8 cellular contexts compared by ENCODE assay signal in genomic region chr2:181891966-181892794, GRCh38. TPM values are rescaled to one million over a fixed set of nuclear protein-coding genes. Genes with fewer than 3 reads are reported as not detected.
DNase-seq lines count a peak whose midpoint lies in the region; ATAC-seq and TF ChIP-seq lines count a peak whose summit lies in the region.

No MANE protein-coding gene starts in this region.

- WGBS in right cardiac atrium, result under 1% methylated on average over 83 of the region's 83 CpGs

- H3K4me2 ChIP-seq in MM.1S (ENCODE audit: low read depth, low read length), result peak overlapping the region; percentile 80

- H4K20me1 ChIP-seq in MM.1S (ENCODE audit: insufficient read depth, low read length), result no peaks in the 10 kb centered on the region

- H3K4me3 ChIP-seq in HEK293 (ENCODE audit: low read depth, low read length) (peak overlapping the region; percentile 86), MM.1S (ENCODE audit: low read length) (peak overlapping the region; percentile 90), right cardiac atrium (ENCODE audit: low read length) (peak overlapping the region; percentile 99)

- H3K27me3 ChIP-seq in MM.1S (replicated peaks; ENCODE audit: insufficient read depth, low read length) (no peaks in the 10 kb centered on the region), right cardiac atrium (ENCODE audit: control insufficient read depth, insufficient read depth) (no peaks in the 10 kb centered on the region)

- H3K27ac ChIP-seq in HEK293 (ENCODE audit: extremely low read depth, low read depth, low read length) (peak overlapping the region; percentile 95), MM.1S (ENCODE audit: low read length) (peak overlapping the region; percentile 69), right cardiac atrium (ENCODE audit: low read length) (peak overlapping the region; percentile 100)

- H3K9me3 ChIP-seq in HEK293 (ENCODE audit: control insufficient read depth, insufficient read depth, low read depth, low read length) (no peaks in the 10 kb centered on the region), MM.1S (replicated peaks; ENCODE audit: insufficient read depth, low read length) (no peaks in the 10 kb centered on the region), right cardiac atrium (ENCODE audit: control insufficient read depth, low read length) (no peaks in the 10 kb centered on the region)

- H3K79me2 ChIP-seq in MM.1S (ENCODE audit: low read length), result peaks cover 39% of the 10 kb centered on the region

- peak overlapping the region; percentile 77 for H3K9ac ChIP-seq in MM.1S (ENCODE audit: low read length)

- DNase-seq in MM.1S (peak; percentile 64), T-cell (peak; percentile 19 to 68 (median 49)), amniotic epithelial cell (ENCODE audit: low read depth) (peak; percentile 42), right cardiac atrium (peak; percentile 84 to 93 (median 91)), retina (peak; percentile 94), NCI-H128 (lab: John Stamatoyannopoulos, UW; ENCODE audit: unreplicated experiment) (no peak)

- peak overlapping the region; percentile 85 for H2AFZ ChIP-seq in MM.1S (ENCODE audit: low read length)

- intact Hi-C loops in right cardiac atrium (cut with DNase I), result no loop called here

- H3K4me1 Mint-ChIP-seq in T-cell, result peaks cover 37 to 42% (median 39%) of the 10 kb centered on the region in 3 donors

- H3K9me2 ChIP-seq in MM.1S (replicated peaks; ENCODE audit: insufficient read depth, low read length), result no peaks in the 10 kb centered on the region

- CTCF ChIA-PET in HEK293 (lab: Yijun Ruan, JAX) (interaction anchor here (0.7 to 1.4 kb wide), 6 partner anchors 12 to 302 kb away, joined by 3 to 6 read pairs (median 4); no protein-coding TSS in a partner anchor), T-cell (lab: Charles Lee) (interaction anchor here (0.6 to 2.1 kb wide), 10 partner anchors 9 to 1759 kb away, joined by 3 to 9 read pairs (median 4); no protein-coding TSS in a partner anchor)

- ATAC-seq in T-cell (replicated peaks in 1 of 4) (peak; percentile 63 to 71 (median 66)), right cardiac atrium (peak; percentile 83 to 85)

- TF ChIP-seq CTCF in GM12872 (IDR thresholded peaks at IDR 0.05; ENCODE audit: insufficient read depth, low read depth, low read length) (peak; percentile 58), HEK293 (tag by site-specific recombination; IDR thresholded peaks at IDR 0.05) (peak; percentile 91), MM.1S (IDR thresholded peaks at IDR 0.05; ENCODE audit: low read length) (peak; percentile 35)

- peaks cover 17% of the 10 kb centered on the region in 2 donors for H3K27me3 Mint-ChIP-seq in T-cell

- H3K27ac Mint-ChIP-seq in T-cell, result peak overlapping the region; percentile 71 to 82

- peaks cover 5% of the 10 kb centered on the region; the same call in 1 of the 2 replicates for H3K4me1 ChIP-seq in HEK293 (ENCODE audit: control insufficient read depth, insufficient read depth, low read length)
- H3K4me1 ChIP-seq in MM.1S (ENCODE audit: low read length), result peaks cover 18% of the 10 kb centered on the region
- H3K4me1 ChIP-seq in right cardiac atrium (ENCODE audit: control insufficient read depth, insufficient read depth, low read length), result no peaks in the 10 kb centered on the region

- peaks cover 3% of the 10 kb centered on the region for H3K36me3 Mint-ChIP-seq in T-cell

- H3K36me3 ChIP-seq in HEK293 (ENCODE audit: control insufficient read depth in 2 of 2, insufficient read depth in 1 of 2, low read length in 2 of 2) (peaks cover 2 to 17% of the 10 kb centered on the region in 2 experiments; a peak in 2 of 3 replicates), MM.1S (replicated peaks; ENCODE audit: insufficient read depth, low read length) (no peaks in the 10 kb centered on the region; the same call in 1 of the 2 replicates)

- H3K9me3 Mint-ChIP-seq in T-cell, result no peaks in the 10 kb centered on the region

- H3K4me3 Mint-ChIP-seq in T-cell, result peak overlapping the region; percentile 91 to 96 (median 93)

- POLR2A ChIA-PET in HEK293 (lab: Yijun Ruan, JAX), result interaction anchor here (0.6 to 0.8 kb wide), 2 partner anchors 13 to 15 kb away, joined by 3 to 8 read pairs; no protein-coding TSS in a partner anchor
- POLR2A ChIA-PET in T-cell (lab: Charles Lee), result interaction anchor here in 1 of 2 donors (0.6 to 0.7 kb wide), 2 partner anchors 11 to 13 kb away, joined by 3 read pairs; no protein-coding TSS in a partner anchor

- H3F3A ChIP-seq in MM.1S (ENCODE audit: insufficient read depth, low read length), result 0 out of 2 replicates have a peak, but pooled peaks cover 7% of the 10 kb centered on the region

TF ChIP-seq in HEK293, 187 proteins besides CTCF, POLR2A, EP300 and RAD21 (continues in another document):
- TF ChIP-seq ZNF202 (tag by site-specific recombination; IDR thresholded peaks at IDR 0.05; ENCODE audit: borderline replicate concordance), result no peak
- no peak for TF ChIP-seq ZNF624 (tag by site-specific recombination; IDR thresholded peaks at IDR 0.05)
- TF ChIP-seq ZNF26 (tag by site-specific recombination; IDR thresholded peaks at IDR 0.05), result no peak
- no peak for TF ChIP-seq ZNF341 (tag by site-specific recombination; IDR thresholded peaks at IDR 0.05; ENCODE audit: low read depth)
- no peak for TF ChIP-seq KLF10 (tag by site-specific recombination; IDR thresholded peaks at IDR 0.05)
- 0 out of 2 replicates have a peak, but pooled peaks have one; percentile 18 for TF ChIP-seq ZNF629 (tag by site-specific recombination; IDR thresholded peaks at IDR 0.05)
- TF ChIP-seq ZNF701 (tag by site-specific recombination; IDR thresholded peaks at IDR 0.05), result no peak
- no peak for TF ChIP-seq ZNF658 (tag by site-specific recombination; IDR thresholded peaks at IDR 0.05)
- TF ChIP-seq ZNF514 (tag by site-specific recombination; IDR thresholded peaks at IDR 0.05), result no peak
- TF ChIP-seq BCL11A (tag by site-specific recombination; IDR thresholded peaks at IDR 0.05; ENCODE audit: low read depth), result no peak
- peak; percentile 66; the same call in 1 of the 2 replicates for TF ChIP-seq ZNF423 (tag by site-specific recombination; IDR thresholded peaks at IDR 0.05)
- TF ChIP-seq ZSCAN5A (tag by site-specific recombination; IDR thresholded peaks at IDR 0.05), result 0 out of 2 replicates have a peak, but pooled peaks have one; percentile 26
- no peak for TF ChIP-seq ZNF350 (tag by site-specific recombination; IDR thresholded peaks at IDR 0.05)
- 0 out of 2 replicates have a peak, but pooled peaks have one; percentile 4 for TF ChIP-seq ZNF239 (tag by site-specific recombination; IDR thresholded peaks at IDR 0.05)
- TF ChIP-seq ZNF501 (tag by site-specific recombination; IDR thresholded peaks at IDR 0.05), result no peak
- TF ChIP-seq ZBTB20 (tag by site-specific recombination; IDR thresholded peaks at IDR 0.05), result peak; percentile 99
- no peak for TF ChIP-seq ZNF596 (tag by site-specific recombination; IDR thresholded peaks at IDR 0.05)
- TF ChIP-seq ZNF560 (tag by site-specific recombination; IDR thresholded peaks at IDR 0.05; ENCODE audit: borderline replicate concordance), result no peak
- TF ChIP-seq SP2 (tag by site-specific recombination; IDR thresholded peaks at IDR 0.05), result peak; percentile 45; the same call in 1 of the 2 replicates
- TF ChIP-seq ZNF16 (tag by site-specific recombination; IDR thresholded peaks at IDR 0.05; ENCODE audit: low read depth), result no peak
- TF ChIP-seq ZNF768 (tag by site-specific recombination; IDR thresholded peaks at IDR 0.05), result no peak
- TF ChIP-seq KLF1 (tag by site-specific recombination; IDR thresholded peaks at IDR 0.05), result no peak
- TF ChIP-seq ZNF660 (tag by site-specific recombination; IDR thresholded peaks at IDR 0.05), result no peak
- peak; percentile 86 for TF ChIP-seq ZBTB26 (tag by site-specific recombination; optimal IDR thresholded peaks at IDR 0.05)
- no peak for TF ChIP-seq ZNF747 (tag by site-specific recombination; IDR thresholded peaks at IDR 0.05)
- TF ChIP-seq ZNF366 (tag by site-specific recombination; conservative IDR thresholded peaks at IDR 0.05), result no peak
- no peak for TF ChIP-seq SCRT2 (tag by site-specific recombination; IDR thresholded peaks at IDR 0.05)
- no peak for TF ChIP-seq ZNF114 (tag by site-specific recombination; IDR thresholded peaks at IDR 0.05)

RNA-seq across cellular contexts. Expression of gene ITPRID2, which starts 0.7 kb away (rescaled TPM):
- total RNA-seq in T-cell (10 to 100 TPM; 29.1 to 55.8 (median 45.1) TPM), right cardiac atrium (10 to 100 TPM; 80.5 to 95.9 (median 82.2) TPM)
- 27.8 TPM for polyA plus RNA-seq in right cardiac atrium

Comparison
In these comparisons a context has a peak if more than half of its experiments do, and no peak if none do; other contexts are left out.
1. CTCF ChIP-seq: peak in every context shown above with its lines; median percentile 91 in HEK293; 58 in GM12872; 35 in MM.1S.